Comparison of ENCODE assay signal across 8 cellular contexts in genomic region chr5:149367249-149367971, GRCh38. TPM values are rescaled to one million over a fixed set of nuclear protein-coding genes. Genes with fewer than 3 reads are reported as not detected.
DNase-seq lines count a peak whose midpoint lies in the region; ATAC-seq, FAIRE-seq and TF ChIP-seq lines count a peak whose summit lies in the region.

No MANE protein-coding gene starts in this region.

- no peak for TF ChIP-seq POLR2A in K562 (conservative IDR thresholded peaks at IDR 0.05)

- no peaks in the 10 kb centered on the region for H3K36me3 ChIP-seq in K562 (ENCODE audit: control insufficient read depth, insufficient read depth, low read length)

- H3K9me3 ChIP-seq in K562 (replicated peaks; ENCODE audit: control insufficient read depth, insufficient read depth, low read depth, low read length), result no peaks in the 10 kb centered on the region

- ATAC-seq in HG02610 (IDR thresholded peaks at IDR 0.05; ENCODE audit: unreplicated experiment) (peak; percentile 49), K562 (peak; percentile 90)

- peak overlapping the region in 1 of 2 experiments; percentile 77; a peak in 2 of 4 replicates for H3K9ac ChIP-seq in K562 (ENCODE audit: insufficient read depth in 1 of 2, low read depth in 2 of 2, low read length in 2 of 2)

- peak; percentile 26 to 67 for DNase-seq in NCI-H187 (lab: John Stamatoyannopoulos, UW)
- DNase-seq in NCI-H187 treated with DMSO at 0.1 percent for 48 hours (lab: John Stamatoyannopoulos, UW), result no peak
- DNase-seq in NCI-H1436 treated with DMSO at 0.1 percent for 48 hours (lab: John Stamatoyannopoulos, UW), result peak; percentile 7
- DNase-seq in T-helper 9 cell, result peak; percentile 34
- peak; percentile 74 to 90 (median 81) for DNase-seq in K562 (ENCODE audit: extremely low read depth in 1 of 4, low spot score in 3 of 4)
- peak; percentile 67 for DNase-seq in iris pigment epithelial cell (ENCODE audit: low read depth)
- DNase-seq in stimulated activated CD4-positive, alpha-beta T cell treated with anti-CD3 and anti-CD28 coated beads, Interleukin-2, amount 100 ng/mL, for 24 hours, result peak; percentile 62 to 66

- WGBS in K562 (ENCODE audit: insufficient coverage, low coverage, missing lambda C conversion rate), result 21% methylated on average over 14 of the region's 14 CpGs

- H3K27me3 ChIP-seq in K562 (ENCODE audit: control insufficient read depth in 2 of 2, insufficient read depth in 2 of 2, low read length in 2 of 2), result no peaks in the 10 kb centered on the region

- peak overlapping the region; percentile 37; the same call in 1 of the 2 replicates for H2AFZ ChIP-seq in K562 (ENCODE audit: low read depth, low read length)

- no peaks in the 10 kb centered on the region for H4K20me1 ChIP-seq in K562 (replicated peaks; ENCODE audit: control insufficient read depth, insufficient read depth, low read length)

- intact Hi-C loops in K562 (cut with micrococcal nuclease), result loop anchor here (1.0 to 5.0 kb wide), 4 partner anchors 50 to 251 kb away; no protein-coding TSS in a partner anchor

- in situ Hi-C loops in K562 (cut with MboI), result no loop called here

- CTCF ChIA-PET in K562 (lab: Yijun Ruan, JAX; ENCODE audit: low intra/inter-chr PET ratio), result interaction anchor here (0.6 to 1.8 kb wide), 6 partner anchors 47 to 461 kb away, joined by 3 to 9 read pairs (median 4); no protein-coding TSS in a partner anchor

- no peak overlapping the region for H3K4me3 ChIP-seq in K562

- peak; percentile 62 to 85 for TF ChIP-seq RAD21 in K562 (CRISPR knock-in tag; conservative IDR thresholded peaks at IDR 0.05 in 1 of 2, IDR thresholded peaks at IDR 0.05 in 1 of 2)

- no peak for TF ChIP-seq EP300 in K562 (IDR thresholded peaks at IDR 0.05; ENCODE audit: low read length)

- no TSS peak for BruUV-seq in K562 (replicated peaks; lab: Mats Ljungman, UMichigan)

- TF ChIP-seq CTCF in K562 (IDR thresholded peaks at IDR 0.05 in 2 of 3, conservative IDR thresholded peaks at IDR 0.05 in 1 of 3; ENCODE audit: insufficient read depth in 2 of 3, low read depth in 1 of 3, low read length in 3 of 3), result peak; percentile 96 to 97 (median 96)

- H3K4me1 ChIP-seq in K562 (replicated peaks in 1 of 2; ENCODE audit: control insufficient read depth in 2 of 2, insufficient read depth in 2 of 2, low read length in 2 of 2), result peaks cover 23 to 25% of the 10 kb centered on the region in 2 experiments; a peak in 4 of 5 replicates

- no peaks in the 10 kb centered on the region for H3K9me1 ChIP-seq in K562 (ENCODE audit: control insufficient read depth, insufficient read depth, low read length)

- POLR2A ChIA-PET in K562 (lab: Yijun Ruan, JAX), result interaction anchor here (0.6 to 2.1 kb wide), 13 partner anchors 10 to 196 kb away, joined by 3 to 9 read pairs (median 3); partner anchors contain the start of genes GRPEL2 and PCYOX1L

- H3K4me2 ChIP-seq in K562 (ENCODE audit: insufficient read depth, low read length), result peak overlapping the region; percentile 34; the same call in 1 of the 2 replicates

- peak; percentile 99 for FAIRE-seq in K562 (lab: Jason Lieb, UNC)

- H3K79me2 ChIP-seq in K562 (ENCODE audit: control insufficient read depth, insufficient read depth, low read length), result no peaks in the 10 kb centered on the region

- H3K27ac ChIP-seq in K562 (ENCODE audit: extremely low read depth, low read depth, low read length), result no peak overlapping the region

TF ChIP-seq in K562, 482 proteins besides CTCF, POLR2A, EP300 and RAD21 (continues in another document):
- TF ChIP-seq PHTF2 (CRISPR knock-in tag; IDR thresholded peaks at IDR 0.05) (no peak), PHB (CRISPR knock-in tag; IDR thresholded peaks at IDR 0.05) (no peak), TRIM24 (IDR thresholded peaks at IDR 0.05) (no peak), PHF21A (IDR thresholded peaks at IDR 0.05; ENCODE audit: borderline replicate concordance, low read depth) (no peak), ZNF584 (CRISPR knock-in tag; IDR thresholded peaks at IDR 0.05; ENCODE audit: low read depth) (no peak), IRF1 (CRISPR knock-in tag; IDR thresholded peaks at IDR 0.05; ENCODE audit: borderline replicate concordance) (no peak), TEAD1 (CRISPR knock-in tag; IDR thresholded peaks at IDR 0.05) (no peak), GABPB2 (CRISPR knock-in tag; conservative IDR thresholded peaks at IDR 0.05) (no peak), XRCC5 (IDR thresholded peaks at IDR 0.05; ENCODE audit: low read depth, low read length) (peak; percentile 75; the same call in 1 of the 2 replicates), ZNF12 (CRISPR knock-in tag; IDR thresholded peaks at IDR 0.05) (no peak), KDM5B (IDR thresholded peaks at IDR 0.05; ENCODE audit: insufficient replicate concordance, low read depth, low read length) (no peak)

RNA-seq across cellular contexts. Expression of gene PCYOX1L, which starts 9.6 kb away (rescaled TPM):
- total RNA-seq in K562 (2011; cell fraction: chromatin; rRNA removed; ENCODE audit: low replicate concordance), result 20.2 and 24.4 TPM in 2 replicates
- 28.2 and 32.0 TPM in 2 replicates for total RNA-seq in K562 (2011; cell fraction: nucleolus; rRNA removed)
- 28.4 and 30.6 TPM in 2 replicates for total RNA-seq in K562 (2011; cell fraction: nucleoplasm; rRNA removed)
- total RNA-seq in K562 (2014; rRNA removed) (5.4 and 7.2 TPM in 2 replicates), K562 (2014; rRNA removed; fragmentation: Illumina TruSeq; extraction: Trizol) (5.9 and 6.0 TPM in 2 replicates), K562 (2015; rRNA removed; fragmentation: Illumina TruSeq; extraction: Trizol) (5.1 and 5.3 TPM in 2 replicates), K562 (2021) (7.8 and 8.0 TPM in 2 replicates)
- polyA plus RNA-seq in K562 (2011; rRNA removed) (17.9 and 21.5 TPM in 2 replicates), K562 (2014; fragmentation: Illumina TruSeq; extraction: Trizol) (9.4 and 10.0 TPM in 2 replicates), K562 (2014; fragmentation: Nextera tagmentation; extraction: Ambion mirVana) (1 to 10 TPM; 2.3 to 2.4 TPM), K562 (2014; rRNA removed) (6.5 and 8.3 TPM in 2 replicates)
- 25.0 and 29.5 TPM in 2 replicates for polyA plus RNA-seq in K562 (2011; cell fraction: cytosol; rRNA removed)
- 44.5 and 48.0 TPM in 2 replicates for polyA plus RNA-seq in K562 (2011; cell fraction: nucleus; rRNA removed)
- polyA plus RNA-seq in K562 (2012), result 8.9 and 16.5 TPM in 2 replicates
- polyA minus RNA-seq in K562 (2011; rRNA and poly(A)+ RNA removed), result 13.7 and 15.4 TPM in 2 replicates
- polyA minus RNA-seq in K562 (2011; cell fraction: cytosol; rRNA and poly(A)+ RNA removed), result 6.8 and 7.7 TPM in 2 replicates
- 15.3 and 21.9 TPM in 2 replicates for polyA minus RNA-seq in K562 (2011; cell fraction: nucleus; rRNA and poly(A)+ RNA removed)

RNA-seq across cellular contexts. Expression of gene IL17B, which starts 11.7 kb away (rescaled TPM):
- not detected in 2 replicates for total RNA-seq in K562 (2011; cell fraction: chromatin; rRNA removed; ENCODE audit: low replicate concordance)
- not detected in 2 replicates for total RNA-seq in K562 (2011; cell fraction: nucleolus; rRNA removed)
- total RNA-seq in K562 (2011; cell fraction: nucleoplasm; rRNA removed), result not detected in 2 replicates
- total RNA-seq in K562 (2014; rRNA removed) (1.5 and 2.6 TPM in 2 replicates), K562 (2014; rRNA removed; fragmentation: Illumina TruSeq; extraction: Trizol) (not detected in 2 replicates), K562 (2015; rRNA removed; fragmentation: Illumina TruSeq; extraction: Trizol) (0.36 TPM in 1 of 2 replicates, not detected in the other), K562 (2021) (0.51 and 0.58 TPM in 2 replicates)
- polyA plus RNA-seq in K562 (2011; rRNA removed) (0.28 and 0.81 TPM in 2 replicates), K562 (2014; fragmentation: Illumina TruSeq; extraction: Trizol) (0.57 TPM in 1 of 2 replicates, not detected in the other), K562 (2014; fragmentation: Nextera tagmentation; extraction: Ambion mirVana) (under 1 TPM; 0.32 to 0.53 TPM), K562 (2014; rRNA removed) (1.0 and 3.0 TPM in 2 replicates)
- polyA plus RNA-seq in K562 (2011; cell fraction: cytosol; rRNA removed), result 0.57 and 0.58 TPM in 2 replicates
- 0.43 and 0.73 TPM in 2 replicates for polyA plus RNA-seq in K562 (2011; cell fraction: nucleus; rRNA removed)
- polyA plus RNA-seq in K562 (2012), result 0.44 and 3.0 TPM in 2 replicates
- not detected in 2 replicates for polyA minus RNA-seq in K562 (2011; rRNA and poly(A)+ RNA removed)
- polyA minus RNA-seq in K562 (2011; cell fraction: cytosol; rRNA and poly(A)+ RNA removed), result 2.4 TPM in 1 of 2 replicates, not detected in the other
- polyA minus RNA-seq in K562 (2011; cell fraction: nucleus; rRNA and poly(A)+ RNA removed), result not detected in 2 replicates

RNA-seq across cellular contexts. Expression of gene GRPEL2, which starts 22.1 kb away (rescaled TPM):
- 19.7 and 30.9 TPM in 2 replicates for total RNA-seq in K562 (2011; cell fraction: chromatin; rRNA removed; ENCODE audit: low replicate concordance)
- 10.5 and 12.1 TPM in 2 replicates for total RNA-seq in K562 (2011; cell fraction: nucleolus; rRNA removed)
- total RNA-seq in K562 (2011; cell fraction: nucleoplasm; rRNA removed), result 21.0 and 33.4 TPM in 2 replicates
- total RNA-seq in K562 (2014; rRNA removed) (26.1 and 27.6 TPM in 2 replicates), K562 (2014; rRNA removed; fragmentation: Illumina TruSeq; extraction: Trizol) (35.8 and 44.2 TPM in 2 replicates), K562 (2015; rRNA removed; fragmentation: Illumina TruSeq; extraction: Trizol) (19.4 and 23.2 TPM in 2 replicates), K562 (2021) (37.8 and 40.5 TPM in 2 replicates)
- polyA plus RNA-seq in K562 (2011; rRNA removed) (29.1 and 31.0 TPM in 2 replicates), K562 (2014; fragmentation: Illumina TruSeq; extraction: Trizol) (23.0 and 23.4 TPM in 2 replicates), K562 (2014; fragmentation: Nextera tagmentation; extraction: Ambion mirVana) (10 to 100 TPM; 11.2 to 17.1 TPM), K562 (2014; rRNA removed) (25.8 and 26.4 TPM in 2 replicates)
- 4.9 and 14.0 TPM in 2 replicates for polyA plus RNA-seq in K562 (2011; cell fraction: cytosol; rRNA removed)
- 14.6 and 16.7 TPM in 2 replicates for polyA plus RNA-seq in K562 (2011; cell fraction: nucleus; rRNA removed)
- polyA plus RNA-seq in K562 (2012), result 8.6 and 9.6 TPM in 2 replicates
- 40.6 and 45.9 TPM in 2 replicates for polyA minus RNA-seq in K562 (2011; rRNA and poly(A)+ RNA removed)
- 19.4 and 28.1 TPM in 2 replicates for polyA minus RNA-seq in K562 (2011; cell fraction: cytosol; rRNA and poly(A)+ RNA removed)
- 11.2 and 19.1 TPM in 2 replicates for polyA minus RNA-seq in K562 (2011; cell fraction: nucleus; rRNA and poly(A)+ RNA removed)
